1 cellular context compared by ENCODE assay signal in the genomic region with DNA sequence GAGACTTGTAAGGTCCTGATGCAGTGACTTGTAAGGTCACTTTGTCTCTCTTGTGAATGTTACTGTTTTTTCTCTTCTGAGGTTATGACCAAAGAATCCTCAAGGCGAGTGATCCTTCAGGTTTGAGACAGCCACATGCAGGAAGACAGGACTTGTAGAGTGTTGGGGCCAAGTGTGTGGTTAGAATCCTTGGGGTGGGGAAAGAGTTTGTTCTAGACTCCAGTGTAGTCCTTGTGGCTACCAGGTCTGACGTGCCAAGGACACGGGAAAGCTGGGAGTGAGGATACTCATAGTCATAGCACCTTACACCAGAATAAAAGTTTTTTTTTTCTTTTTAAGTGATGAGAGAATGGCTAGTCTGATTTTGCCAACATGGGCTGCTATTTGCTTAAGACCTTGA.
TF ChIP-seq lines count a peak whose summit lies in the region.

No MANE protein-coding gene starts in this region.

TF ChIP-seq in WTC11, 78 proteins besides CTCF, POLR2A, EP300 and RAD21 (continued from another document):
- TF ChIP-seq, protein P1, sequence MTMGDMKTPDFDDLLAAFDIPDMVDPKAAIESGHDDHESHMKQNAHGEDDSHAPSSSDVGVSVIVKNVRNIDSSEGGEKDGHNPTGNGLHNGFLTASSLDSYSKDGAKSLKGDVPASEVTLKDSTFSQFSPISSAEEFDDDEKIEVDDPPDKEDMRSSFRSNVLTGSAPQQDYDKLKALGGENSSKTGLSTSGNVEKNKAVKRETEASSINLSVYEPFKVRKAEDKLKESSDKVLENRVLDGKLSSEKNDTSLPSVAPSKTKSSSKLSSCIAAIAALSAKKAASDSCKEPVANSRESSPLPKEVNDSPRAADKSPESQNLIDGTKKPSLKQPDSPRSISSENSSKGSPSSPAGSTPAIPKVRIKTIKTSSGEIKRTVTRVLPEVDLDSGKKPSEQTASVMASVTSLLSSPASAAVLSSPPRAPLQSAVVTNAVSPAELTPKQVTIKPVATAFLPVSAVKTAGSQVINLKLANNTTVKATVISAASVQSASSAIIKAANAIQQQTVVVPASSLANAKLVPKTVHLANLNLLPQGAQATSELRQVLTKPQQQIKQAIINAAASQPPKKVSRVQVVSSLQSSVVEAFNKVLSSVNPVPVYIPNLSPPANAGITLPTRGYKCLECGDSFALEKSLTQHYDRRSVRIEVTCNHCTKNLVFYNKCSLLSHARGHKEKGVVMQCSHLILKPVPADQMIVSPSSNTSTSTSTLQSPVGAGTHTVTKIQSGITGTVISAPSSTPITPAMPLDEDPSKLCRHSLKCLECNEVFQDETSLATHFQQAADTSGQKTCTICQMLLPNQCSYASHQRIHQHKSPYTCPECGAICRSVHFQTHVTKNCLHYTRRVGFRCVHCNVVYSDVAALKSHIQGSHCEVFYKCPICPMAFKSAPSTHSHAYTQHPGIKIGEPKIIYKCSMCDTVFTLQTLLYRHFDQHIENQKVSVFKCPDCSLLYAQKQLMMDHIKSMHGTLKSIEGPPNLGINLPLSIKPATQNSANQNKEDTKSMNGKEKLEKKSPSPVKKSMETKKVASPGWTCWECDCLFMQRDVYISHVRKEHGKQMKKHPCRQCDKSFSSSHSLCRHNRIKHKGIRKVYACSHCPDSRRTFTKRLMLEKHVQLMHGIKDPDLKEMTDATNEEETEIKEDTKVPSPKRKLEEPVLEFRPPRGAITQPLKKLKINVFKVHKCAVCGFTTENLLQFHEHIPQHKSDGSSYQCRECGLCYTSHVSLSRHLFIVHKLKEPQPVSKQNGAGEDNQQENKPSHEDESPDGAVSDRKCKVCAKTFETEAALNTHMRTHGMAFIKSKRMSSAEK (CRISPR knock-in tag; IDR thresholded peaks at IDR 0.05; ENCODE audit: borderline replicate concordance): no peak
- TF ChIP-seq, protein P2, sequence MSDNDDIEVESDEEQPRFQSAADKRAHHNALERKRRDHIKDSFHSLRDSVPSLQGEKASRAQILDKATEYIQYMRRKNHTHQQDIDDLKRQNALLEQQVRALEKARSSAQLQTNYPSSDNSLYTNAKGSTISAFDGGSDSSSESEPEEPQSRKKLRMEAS (CRISPR knock-in tag; IDR thresholded peaks at IDR 0.05): no peak
- TF ChIP-seq MYBL2 (CRISPR knock-in tag; IDR thresholded peaks at IDR 0.05) (no peak), HMGA2 (CRISPR knock-in tag; IDR thresholded peaks at IDR 0.05) (no peak), ETV6 (CRISPR knock-in tag; IDR thresholded peaks at IDR 0.05) (no peak), KAT7 (CRISPR knock-in tag; IDR thresholded peaks at IDR 0.05; ENCODE audit: borderline replicate concordance) (no peak)
TF ChIP-seq in WTC11: peak in this region for 0.
